In genomic region chr12:47881826-47882427, GRCh38 we compare ENCODE assay signal across 9 cellular contexts. TPM values are rescaled to one million over a fixed set of nuclear protein-coding genes. Genes with fewer than 3 reads are reported as not detected.
DNase-seq lines count a peak whose midpoint lies in the region; TF ChIP-seq lines count a peak whose summit lies in the region.
"Had no signal": no experiment of that assay in that cellular context is flagged by ENCODE, and none has a peak within 500 bp of the region (broad histone marks: within the 10 kb centered on the region; RNA-seq: fewer than 3 reads in every experiment).

No MANE protein-coding gene starts in this region.

- H3K4me2 ChIP-seq in OCI-LY7 (ENCODE audit: low read length) (peak overlapping the region; percentile 81), parathyroid adenoma (ENCODE audit: low read length) (no peak overlapping the region)

- intact Hi-C loops in OCI-LY7 (cut with micrococcal nuclease; ENCODE audit: unreplicated experiment), result loop anchor here (2.0 kb wide), 1 partner anchor 69 kb away; no protein-coding TSS in a partner anchor

- no peaks in the 10 kb centered on the region for H4K20me1 ChIP-seq in OCI-LY7 (ENCODE audit: insufficient read depth, low read length)

- H3K4me1 ChIP-seq in OCI-LY7 (ENCODE audit: insufficient read depth, low read length, poor library complexity, severe bottlenecking) (peaks cover 63% of the 10 kb centered on the region), parathyroid adenoma (peaks cover 81% of the 10 kb centered on the region)

- H3K79me2 ChIP-seq in OCI-LY7 (ENCODE audit: insufficient read depth, low read depth, low read length), result no peaks in the 10 kb centered on the region
- peaks cover 64% of the 10 kb centered on the region for H3K79me2 ChIP-seq in parathyroid adenoma

- peak overlapping the region; percentile 12 for H3K4me3 ChIP-seq in OCI-LY7 (ENCODE audit: low read depth, low read length, poor library complexity, severe bottlenecking)
- H3K4me3 ChIP-seq in parathyroid adenoma (ENCODE audit: low read depth, low read length), result no peak overlapping the region

- CTCF ChIA-PET in OCI-LY7 (lab: Charles Lee; ENCODE audit: unreplicated experiment), result no interaction called here
- CTCF ChIA-PET in GM10248 (lab: Yijun Ruan, JAX), result interaction anchor here (1.7 to 14.2 kb wide), 3 partner anchors 10 to 68 kb away, joined by 4 to 145 read pairs (median 39); no protein-coding TSS in a partner anchor

- no TSS peak for BruUV-seq in OCI-LY7 (replicated peaks; lab: Mats Ljungman, UMichigan)

- POLR2A ChIA-PET in OCI-LY7 (lab: Charles Lee) (interaction anchor here (0.7 to 1.7 kb wide), 2 partner anchors 12 to 82 kb away, joined by 3 to 9 read pairs; partner anchors contain the start of gene TMEM106C), GM10248 (lab: Yijun Ruan, JAX) (no interaction called here)

- H3K9ac ChIP-seq in parathyroid adenoma, result no peak overlapping the region

- H3K27ac ChIP-seq in OCI-LY7 (ENCODE audit: low read depth, low read length, poor library complexity, severe bottlenecking) (no peak overlapping the region), parathyroid adenoma (peak overlapping the region; percentile 30)

- H3K9me3 ChIP-seq in OCI-LY7 (ENCODE audit: low read length) (no peaks in the 10 kb centered on the region), parathyroid adenoma (ENCODE audit: control insufficient read depth, low read length) (no peaks in the 10 kb centered on the region)

- DNase-seq in Daoy (ENCODE audit: low read depth), result peak; percentile 66
- DNase-seq in OCI-LY7 (ENCODE audit: low spot score), result no peak
- peak; percentile 88 for DNase-seq in dedifferentiated amniotic fluid mesenchymal stem cell (ENCODE audit: extremely low spot score)
- no peak for DNase-seq in SK-N-DZ (ENCODE audit: low spot score)
- no peak for DNase-seq in GM10248 (ENCODE audit: extremely low spot score)
- DNase-seq in DMS53 (lab: John Stamatoyannopoulos, UW), result no peak
- DNase-seq in HuH-7.5 (ENCODE audit: low spot score), result no peak
- DNase-seq: NCI-H2171 treated with DMSO at 0.1 percent for 48 hours had no signal

- H3K9me2 ChIP-seq in OCI-LY7 (ENCODE audit: insufficient read depth, low read length), result no peaks in the 10 kb centered on the region

- H2AFZ ChIP-seq in OCI-LY7 (ENCODE audit: low read length) (no peak overlapping the region), parathyroid adenoma (no peak overlapping the region)

- H3K36me3 ChIP-seq in OCI-LY7 (ENCODE audit: insufficient read depth, low read length) (no peaks in the 10 kb centered on the region), parathyroid adenoma (ENCODE audit: control insufficient read depth, insufficient read depth, low read length) (no peaks in the 10 kb centered on the region)

- H3K27me3 ChIP-seq in parathyroid adenoma (ENCODE audit: control insufficient read depth, insufficient read depth, low read length), result no peaks in the 10 kb centered on the region

- TF ChIP-seq CTCF in OCI-LY7 (conservative IDR thresholded peaks at IDR 0.05; ENCODE audit: low read length) (no peak), parathyroid adenoma (IDR thresholded peaks at IDR 0.05) (no peak), GM10248 (IDR thresholded peaks at IDR 0.05; ENCODE audit: control extremely low read depth, extremely low read depth, low read depth, missing control alignments) (no peak)

RNA-seq across cellular contexts. Expression of gene VDR, which starts 22.9 kb away (rescaled TPM):
- total RNA-seq in Daoy (2014; rRNA removed; shearing (Covaris generic)), result 10.1 and 12.1 TPM in 2 replicates
- 4.8 and 5.4 TPM in 2 replicates for total RNA-seq in OCI-LY7 (2014; rRNA removed; shearing (Covaris generic))
- total RNA-seq in OCI-LY7 (2022), result 1.9 and 2.4 TPM in 2 replicates
- polyA plus RNA-seq in SK-N-DZ (2014; cell fraction: cytosol; rRNA removed), result not detected in 2 replicates
- polyA plus RNA-seq in SK-N-DZ (2014; cell fraction: nucleus; rRNA removed), result not detected in 2 replicates

Comparison
In these comparisons a context has a peak if more than half of its experiments do, and no peak if none do; other contexts are left out.
1. DNase-seq: peak in Daoy (single experiment) and dedifferentiated amniotic fluid mesenchymal stem cell (single experiment); none in OCI-LY7 (single experiment), SK-N-DZ (single experiment), GM10248 (single experiment), DMS53 (single experiment) and HuH-7.5 (single experiment).